Comparison of ENCODE assay signal across 12 cellular contexts in genomic region chr2:149611100-149611820, GRCh38. TPM values are rescaled to one million over a fixed set of nuclear protein-coding genes. Genes with fewer than 3 reads are reported as not detected.
DNase-seq lines count a peak whose midpoint lies in the region; ATAC-seq and TF ChIP-seq lines count a peak whose summit lies in the region.
"Had no signal": no experiment of that assay in that cellular context is flagged by ENCODE, and none has a peak within 500 bp of the region (broad histone marks: within the 10 kb centered on the region; RNA-seq: fewer than 3 reads in every experiment).

No MANE protein-coding gene starts in this region.

- H3K79me2 ChIP-seq in fibroblast of lung (ENCODE audit: control insufficient read depth, insufficient read depth, low read length), result no peaks in the 10 kb centered on the region

- TF ChIP-seq CTCF in fibroblast of lung (conservative IDR thresholded peaks at IDR 0.05 in 1 of 2, IDR thresholded peaks at IDR 0.05 in 1 of 2; ENCODE audit: low read depth in 1 of 2, low read length in 2 of 2), result peak; percentile 29 to 44

- no peaks in the 10 kb centered on the region for H3K36me3 ChIP-seq in fibroblast of lung (ENCODE audit: control insufficient read depth, insufficient read depth, low read length)
- H3K36me3 ChIP-seq: gastroesophageal sphincter had no signal

- ATAC-seq in sciatic nerve, result peak; percentile 32
- no peak for ATAC-seq in GM18909 (IDR thresholded peaks at IDR 0.05; ENCODE audit: poor library complexity, unreplicated experiment)

- no peak overlapping the region for H3K4me3 ChIP-seq in fibroblast of lung (replicated peaks in 1 of 4; ENCODE audit: control extremely low read depth in 1 of 4, insufficient read depth in 1 of 4, low read depth in 3 of 4, low read length in 4 of 4)
- H3K4me3 ChIP-seq: gastroesophageal sphincter had no signal

- no peak overlapping the region for H2AFZ ChIP-seq in fibroblast of lung (ENCODE audit: low read length)

- no peaks in the 10 kb centered on the region for H3K9me3 ChIP-seq in fibroblast of lung (ENCODE audit: control insufficient read depth, insufficient read depth, low read depth, low read length)
- H3K9me3 ChIP-seq: gastroesophageal sphincter had no signal

- H3K27me3 ChIP-seq in fibroblast of lung (ENCODE audit: control insufficient read depth, insufficient read depth, low read length), result no peaks in the 10 kb centered on the region
- H3K27me3 ChIP-seq: gastroesophageal sphincter had no signal

- TF ChIP-seq POLR2A in erythroblast (IDR thresholded peaks at IDR 0.05; ENCODE audit: low read length), result no peak

- no peak overlapping the region for H3K27ac ChIP-seq in fibroblast of lung (ENCODE audit: insufficient read depth, low read length)
- H3K27ac ChIP-seq: gastroesophageal sphincter had no signal

- intact Hi-C loops in sciatic nerve (cut with DNase I), result no loop called here

- peak; percentile 32 for DNase-seq in NCI-H1436 (lab: John Stamatoyannopoulos, UW)
- DNase-seq in NCI-H1436 treated with DMSO at 0.1 percent for 48 hours (lab: John Stamatoyannopoulos, UW), result no peak
- DNase-seq in NCI-H524 treated with DMSO at 0.1 percent for 48 hours (lab: John Stamatoyannopoulos, UW), result peak; percentile 92
- DNase-seq in fibroblast of lung (ENCODE audit: low read depth in 2 of 2), result no peak
- DNase-seq in sciatic nerve (ENCODE audit: low spot score), result no peak
- DNase-seq in activated CD4-positive, alpha-beta T cell treated with anti-CD3 and anti-CD28 coated beads, Interleukin-2, amount 50 U/mL, for 1 hour, result no peak
- no peak for DNase-seq in erythroblast (lab: John Stamatoyannopoulos, UW)
- DNase-seq: GDM1, NCI-H774, T-helper 2 cell had no signal

- no peak overlapping the region for H3K9ac ChIP-seq in fibroblast of lung (ENCODE audit: insufficient read depth, low read length)

- H3K4me2 ChIP-seq in fibroblast of lung (ENCODE audit: extremely low read depth, insufficient read depth, low read length), result no peak overlapping the region

- H4K20me1 ChIP-seq in fibroblast of lung (ENCODE audit: control insufficient read depth, extremely low read depth, insufficient read depth, low read length), result no peaks in the 10 kb centered on the region

- H3K4me1 ChIP-seq in fibroblast of lung (ENCODE audit: control insufficient read depth, extremely low read depth, insufficient read depth, low read length), result peaks cover 7% of the 10 kb centered on the region

RNA-seq across cellular contexts. Expression of gene MMADHC, which starts 23.7 kb away (rescaled TPM):
- total RNA-seq in fibroblast of lung (173 and 181 TPM in 2 replicates), sciatic nerve (53.5 TPM)
- polyA plus RNA-seq in fibroblast of lung, result 148 and 156 TPM in 2 replicates
- polyA plus RNA-seq in fibroblast of lung (2012), result 119 and 132 TPM in 2 replicates
- 24.9 and 30.7 TPM in 2 replicates for polyA minus RNA-seq in fibroblast of lung (ENCODE audit: low replicate concordance)

Comparison
In these comparisons a context has a peak if more than half of its experiments do, and no peak if none do; other contexts are left out.
1. DNase-seq: peak in NCI-H1436 (single experiment) and NCI-H524 treated with DMSO at 0.1 percent for 48 hours (single experiment); none in NCI-H1436 treated with DMSO at 0.1 percent for 48 hours (single experiment), fibroblast of lung (0 of 2), sciatic nerve (single experiment), activated CD4-positive, alpha-beta T cell treated with anti-CD3 and anti-CD28 coated beads, Interleukin-2, amount 50 U/mL, for 1 hour (single experiment) and erythroblast (0 of 2).